Comparison of ENCODE assay signal across 1 cellular context in genomic region chr4:86461849-86462248, GRCh38.
TF ChIP-seq lines count a peak whose summit lies in the region.

No MANE protein-coding gene starts in this region.

TF ChIP-seq in GM23338, 12 proteins besides CTCF, POLR2A, EP300 and RAD21 (continued from another document):
- TF ChIP-seq ZNF462 (CRISPR knock-in tag; IDR thresholded peaks at IDR 0.05) (no peak), REST (IDR thresholded peaks at IDR 0.05; ENCODE audit: unreplicated experiment) (no peak), NANOG (IDR thresholded peaks at IDR 0.05; ENCODE audit: borderline replicate concordance) (no peak)
